12 cellular contexts compared by ENCODE assay signal in genomic region chr5:139961435-139962157, GRCh38.
DNase-seq lines count a peak whose midpoint lies in the region; ATAC-seq and TF ChIP-seq lines count a peak whose summit lies in the region.
"Had no signal": no experiment of that assay in that cellular context is flagged by ENCODE, and none has a peak within 500 bp of the region (broad histone marks: within the 10 kb centered on the region; RNA-seq: fewer than 3 reads in every experiment).

No MANE protein-coding gene starts in this region.

- no peaks in the 10 kb centered on the region for H4K20me1 ChIP-seq in mammary epithelial cell (ENCODE audit: insufficient read depth, low read length)

- CTCF ChIA-PET in mammary epithelial cell (lab: Charles Lee; ENCODE audit: low non-redundant PET) = no interaction called here

- no TSS peak for BruUV-seq in mammary epithelial cell (replicated peaks; lab: Mats Ljungman, UMichigan)

- H3K4me1 ChIP-seq in mammary epithelial cell (ENCODE audit: insufficient read depth, low read length) (no peaks in the 10 kb centered on the region), breast epithelium (peaks cover 0 to 2% of the 10 kb centered on the region in 2 donors), adrenal gland (replicated peaks in 1 of 2) (no peaks in the 10 kb centered on the region), upper lobe of right lung (no peaks in the 10 kb centered on the region)
- H3K4me1 ChIP-seq: A549, Peyer's patch had no signal

- POLR2A ChIA-PET in naive thymus-derived CD8-positive, alpha-beta T cell (lab: Charles Lee) = no interaction called here

- no peaks in the 10 kb centered on the region for H3K9me3 Mint-ChIP-seq in naive thymus-derived CD8-positive, alpha-beta T cell
- H3K9me3 Mint-ChIP-seq in endothelial cell (ENCODE audit: unreplicated experiment) = no peaks in the 10 kb centered on the region
- H3K9me3 Mint-ChIP-seq: naive B cell had no signal

- dilution Hi-C loops in mammary epithelial cell (cut with HindIII; ENCODE audit: low sequenced_read_pairs) = loop anchor here (10.0 kb wide), 1 partner anchor 387 kb away; no protein-coding TSS in a partner anchor

- no peak overlapping the region for H3K9ac ChIP-seq in mammary epithelial cell (ENCODE audit: insufficient read depth, low read length)

- TF ChIP-seq POLR2A in breast epithelium (IDR thresholded peaks at IDR 0.05) = no peak
- no peak for TF ChIP-seq POLR2A in adrenal gland (IDR thresholded peaks at IDR 0.05)

- DNase-seq in mammary epithelial cell (peak; percentile 15), breast epithelium (ENCODE audit: low spot score in 2 of 2) (no peak), adrenal gland (peak in 6 of 7 donors; percentile 22 to 54 (median 44)), upper lobe of right lung (peak; percentile 39), endothelial cell (ENCODE audit: low spot score) (no peak), HCEC 1CT (no peak)
- DNase-seq in naive thymus-derived CD8-positive, alpha-beta T cell = no peak
- DNase-seq: naive B cell had no signal

- H3K9me3 ChIP-seq in mammary epithelial cell (replicated peaks; ENCODE audit: insufficient read depth, low read length) = no peaks in the 10 kb centered on the region
- no peaks in the 10 kb centered on the region for H3K9me3 ChIP-seq in breast epithelium
- H3K9me3 ChIP-seq in adrenal gland (replicated peaks in 1 of 3) = no peaks in the 10 kb centered on the region
- no peaks in the 10 kb centered on the region for H3K9me3 ChIP-seq in upper lobe of right lung
- H3K9me3 ChIP-seq: A549, Peyer's patch had no signal

- no peak overlapping the region for H3K4me3 Mint-ChIP-seq in naive thymus-derived CD8-positive, alpha-beta T cell
- H3K4me3 Mint-ChIP-seq in endothelial cell (ENCODE audit: unreplicated experiment) = no peak overlapping the region
- H3K4me3 Mint-ChIP-seq: naive B cell had no signal

- H3K36me3 Mint-ChIP-seq in naive thymus-derived CD8-positive, alpha-beta T cell = no peaks in the 10 kb centered on the region
- H3K36me3 Mint-ChIP-seq in endothelial cell (ENCODE audit: low read depth, unreplicated experiment) = no peaks in the 10 kb centered on the region
- H3K36me3 Mint-ChIP-seq: naive B cell had no signal

- no peak for TF ChIP-seq CTCF in mammary epithelial cell (conservative IDR thresholded peaks at IDR 0.05 in 1 of 2, IDR thresholded peaks at IDR 0.05 in 1 of 2; ENCODE audit: extremely low read depth in 1 of 2, insufficient read depth in 1 of 2, low read depth in 1 of 2, low read length in 2 of 2)
- no peak for TF ChIP-seq CTCF in breast epithelium (IDR thresholded peaks at IDR 0.05)
- TF ChIP-seq CTCF in adrenal gland (IDR thresholded peaks at IDR 0.05) = no peak
- no peak for TF ChIP-seq CTCF in upper lobe of right lung (IDR thresholded peaks at IDR 0.05)
- no peak for TF ChIP-seq CTCF in endothelial cell (IDR thresholded peaks at IDR 0.05; ENCODE audit: unreplicated experiment)

- WGBS in mammary epithelial cell (ENCODE audit: low coverage, missing lambda C conversion rate) = 75% methylated on average over 5 of the region's 5 CpGs
- 52 to 83% (median 66%) methylated on average over 3 to 5 of the region's 5 CpGs for WGBS in adrenal gland, 4 donors

- H3K27ac ChIP-seq in mammary epithelial cell (ENCODE audit: insufficient read depth, low read depth, low read length) (no peak overlapping the region), breast epithelium (no peak overlapping the region), adrenal gland (no peak overlapping the region), upper lobe of right lung (no peak overlapping the region)
- H3K27ac ChIP-seq: A549, Peyer's patch had no signal

- H3K36me3 ChIP-seq in mammary epithelial cell (ENCODE audit: insufficient read depth, low read length) = no peaks in the 10 kb centered on the region
- H3K36me3 ChIP-seq in breast epithelium = no peaks in the 10 kb centered on the region
- H3K36me3 ChIP-seq in adrenal gland (replicated peaks in 1 of 2) = no peaks in the 10 kb centered on the region
- no peaks in the 10 kb centered on the region for H3K36me3 ChIP-seq in upper lobe of right lung
- H3K36me3 ChIP-seq: Peyer's patch had no signal

- no peak overlapping the region for H3K4me3 ChIP-seq in mammary epithelial cell (replicated peaks in 1 of 3; ENCODE audit: insufficient read depth in 1 of 3, low read depth in 2 of 3, low read length in 3 of 3)
- no peak overlapping the region for H3K4me3 ChIP-seq in breast epithelium
- H3K4me3 ChIP-seq in adrenal gland = no peak overlapping the region
- H3K4me3 ChIP-seq in upper lobe of right lung = no peak overlapping the region
- H3K4me3 ChIP-seq: A549, Peyer's patch, smooth muscle cell had no signal

- H3K4me1 Mint-ChIP-seq in naive thymus-derived CD8-positive, alpha-beta T cell = no peaks in the 10 kb centered on the region
- peaks cover 2% of the 10 kb centered on the region for H3K4me1 Mint-ChIP-seq in endothelial cell (ENCODE audit: unreplicated experiment)
- H3K4me1 Mint-ChIP-seq: naive B cell had no signal

- H3K27me3 ChIP-seq in mammary epithelial cell (ENCODE audit: insufficient read depth, low read length) (no peaks in the 10 kb centered on the region), breast epithelium (no peaks in the 10 kb centered on the region), adrenal gland (no peaks in the 10 kb centered on the region), upper lobe of right lung (no peaks in the 10 kb centered on the region)
- H3K27me3 ChIP-seq: Peyer's patch had no signal

- intact Hi-C loops in mammary epithelial cell (cut with micrococcal nuclease) (no loop called here), breast epithelium (cut with DNase I; ENCODE audit: low total_unique reads) (loop anchor here (10.0 kb wide), 1 partner anchor 167 kb away; the partner anchor contains the start of gene PSD2), adrenal gland (cut with DNase I) (loop anchor here in 1 of 2 donors (5.0 to 10.0 kb wide), 2 partner anchors 94 to 193 kb away; no protein-coding TSS in a partner anchor), upper lobe of right lung (cut with DNase I) (no loop called here)

- H3K79me2 ChIP-seq in mammary epithelial cell (ENCODE audit: insufficient read depth, low read length) = no peaks in the 10 kb centered on the region

- ATAC-seq in HG02938 (IDR thresholded peaks at IDR 0.05; ENCODE audit: unreplicated experiment) = peak; percentile 33
- no peak for ATAC-seq in upper lobe of right lung
- no peak for ATAC-seq in naive thymus-derived CD8-positive, alpha-beta T cell

- no peak overlapping the region for H2AFZ ChIP-seq in mammary epithelial cell (ENCODE audit: low read depth, low read length)

- no peak overlapping the region for H3K4me2 ChIP-seq in mammary epithelial cell (ENCODE audit: insufficient read depth, low read depth, low read length)
- H3K4me2 ChIP-seq: A549, smooth muscle cell had no signal

- in situ Hi-C loops in mammary epithelial cell (cut with MboI; ENCODE audit: low sequenced_read_pairs in 2 of 2) = loop anchor here in 1 of 2 donors (10.0 kb wide), 1 partner anchor 177 kb away; no protein-coding TSS in a partner anchor

- no peak overlapping the region for H3K27ac Mint-ChIP-seq in naive thymus-derived CD8-positive, alpha-beta T cell
- no peak overlapping the region for H3K27ac Mint-ChIP-seq in endothelial cell (ENCODE audit: unreplicated experiment)

- peaks cover 0 to 8% (median 1%) of the 10 kb centered on the region in 5 donors for H3K27me3 Mint-ChIP-seq in naive thymus-derived CD8-positive, alpha-beta T cell
- H3K27me3 Mint-ChIP-seq in endothelial cell (ENCODE audit: unreplicated experiment) = peaks cover 7% of the 10 kb centered on the region

Comparison
In these comparisons a context has a peak if more than half of its experiments do, and no peak if none do; other contexts are left out.
1. DNase-seq: peak in mammary epithelial cell (single experiment), adrenal gland (6 of 7) and upper lobe of right lung (single experiment); none in breast epithelium (0 of 2), naive thymus-derived CD8-positive, alpha-beta T cell (0 of 10), endothelial cell (single experiment) and HCEC 1CT (single experiment).